Comparison of ENCODE assay signal across 17 cellular contexts in genomic region chr13:40404407-40404806, GRCh38.
A peak's percentile ranks its signal among the peaks of the same experiment; 100 is the strongest.
DNase-seq lines count a peak whose midpoint lies in the region; ATAC-seq, FAIRE-seq and TF ChIP-seq lines count a peak whose summit lies in the region.
"Had no signal": no experiment of that assay in that cellular context is flagged by ENCODE, and none has a peak within 500 bp of the region (broad histone marks: within the 10 kb centered on the region; RNA-seq: fewer than 3 reads in every experiment).

No MANE protein-coding gene starts in this region.

- H3K9me3 Mint-ChIP-seq in MCF 10A (ENCODE audit: unreplicated experiment): peaks cover 6% of the 10 kb centered on the region
- no peaks in the 10 kb centered on the region for H3K9me3 Mint-ChIP-seq in nephron progenitor cell
- H3K9me3 Mint-ChIP-seq in activated naive CD4-positive, alpha-beta T cell treated with anti-CD3 and anti-CD28 coated beads, Interleukin-2, amount 50 U/mL, for 72 hours: no peaks in the 10 kb centered on the region
- H3K9me3 Mint-ChIP-seq: CD4-positive, alpha-beta T cell; GM23338 had no signal

- TF ChIP-seq POLR2A in breast epithelium (IDR thresholded peaks at IDR 0.05) (no peak), upper lobe of left lung (IDR thresholded peaks at IDR 0.05) (no peak)

- intact Hi-C loops in MCF 10A (cut with micrococcal nuclease): loop anchor here (10.0 kb wide), 1 partner anchor 260 kb away; the partner anchor contains the start of gene FOXO1
- intact Hi-C loops in breast epithelium (cut with DNase I; ENCODE audit: low total_unique reads): no loop called here

- POLR2A ChIA-PET in MCF 10A (lab: Yijun Ruan, JAX): no interaction called here

- no TSS peak for BruUV-seq in MCF 10A (replicated peaks; lab: Mats Ljungman, UMichigan)

- H3K27ac Mint-ChIP-seq in MCF 10A (ENCODE audit: low read depth, unreplicated experiment) (peak overlapping the region; percentile 17), nephron progenitor cell (peak overlapping the region; percentile 31)
- H3K27ac Mint-ChIP-seq in activated naive CD4-positive, alpha-beta T cell treated with anti-CD3 and anti-CD28 coated beads, Interleukin-2, amount 50 U/mL, for 72 hours: no peak overlapping the region
- H3K27ac Mint-ChIP-seq: CD4-positive, alpha-beta T cell; GM23338 had no signal

- no peak for TF ChIP-seq CTCF in MCF 10A (IDR thresholded peaks at IDR 0.05; ENCODE audit: unreplicated experiment)
- no peak for TF ChIP-seq CTCF in breast epithelium (IDR thresholded peaks at IDR 0.05)
- no peak for TF ChIP-seq CTCF in nephron progenitor cell (IDR thresholded peaks at IDR 0.05)
- TF ChIP-seq CTCF in upper lobe of left lung (IDR thresholded peaks at IDR 0.05): no peak

- TF ChIP-seq EP300 in upper lobe of left lung (IDR thresholded peaks at IDR 0.05): no peak

- no peak for ATAC-seq in upper lobe of left lung (ENCODE audit: low FRiP score in 2 of 2)
- ATAC-seq in HG02571 (IDR thresholded peaks at IDR 0.05; ENCODE audit: unreplicated experiment): no peak
- ATAC-seq in activated naive CD4-positive, alpha-beta T cell treated with anti-CD3 and anti-CD28 coated beads, Interleukin-2, amount 50 U/mL, for 72 hours: no peak
- ATAC-seq: GM12878 had no signal

- H3K4me3 Mint-ChIP-seq in MCF 10A (ENCODE audit: unreplicated experiment) (no peak overlapping the region), nephron progenitor cell (no peak overlapping the region)
- H3K4me3 Mint-ChIP-seq: CD4-positive, alpha-beta T cell; GM23338 had no signal

- H3K4me1 ChIP-seq in breast epithelium (peaks cover 0 to 5% of the 10 kb centered on the region in 2 donors), upper lobe of left lung (peaks cover 19 to 41% (median 21%) of the 10 kb centered on the region in 4 donors)

- H3K4me1 Mint-ChIP-seq in MCF 10A (ENCODE audit: insufficient read depth, unreplicated experiment) (peaks cover 62% of the 10 kb centered on the region), nephron progenitor cell (peaks cover 34% of the 10 kb centered on the region)

- FAIRE-seq in urothelium cell line (lab: Jason Lieb, UNC): no peak
- FAIRE-seq: GM12878, HepG2, HTR-8/SVneo had no signal

- H3K9me3 ChIP-seq in breast epithelium (no peaks in the 10 kb centered on the region), upper lobe of left lung (no peaks in the 10 kb centered on the region)

- peaks cover 5% of the 10 kb centered on the region for H3K36me3 Mint-ChIP-seq in MCF 10A (ENCODE audit: insufficient read depth, unreplicated experiment)
- H3K36me3 Mint-ChIP-seq in nephron progenitor cell (ENCODE audit: low read depth): no peaks in the 10 kb centered on the region
- H3K36me3 Mint-ChIP-seq in activated naive CD4-positive, alpha-beta T cell treated with anti-CD3 and anti-CD28 coated beads, Interleukin-2, amount 50 U/mL, for 72 hours: peaks cover 0 to 7% of the 10 kb centered on the region in 2 donors

- CTCF ChIA-PET in MCF 10A (lab: Yijun Ruan, JAX): no interaction called here

- no peak for DNase-seq in MCF 10A (ENCODE audit: unreplicated experiment)
- no peak for DNase-seq in breast epithelium (ENCODE audit: low spot score in 2 of 2)
- no peak for DNase-seq in nephron progenitor cell
- DNase-seq in upper lobe of left lung: no peak
- no peak for DNase-seq in activated naive CD4-positive, alpha-beta T cell treated with anti-CD3 and anti-CD28 coated beads, Interleukin-2, amount 50 U/mL, for 72 hours (ENCODE audit: low spot score in 2 of 2)
- DNase-seq in urothelium cell line (ENCODE audit: low spot score): no peak
- DNase-seq: ACHN; CD4-positive, alpha-beta T cell; DMS79; H7 had no signal

- H3K4me3 ChIP-seq in breast epithelium (no peak overlapping the region), upper lobe of left lung (no peak overlapping the region)
- H3K4me3 ChIP-seq: BLaER1 treated with 17β-estradiol and CSF1 and Interleukin-3, amounts not matched to agents 10 nM and 100 nM; GM12878; GM23338 had no signal

- H3K36me3 ChIP-seq in breast epithelium (no peaks in the 10 kb centered on the region), upper lobe of left lung (no peaks in the 10 kb centered on the region)
- H3K36me3 ChIP-seq: BLaER1 treated with 17β-estradiol and CSF1 and Interleukin-3, amounts not matched to agents 10 nM and 100 nM had no signal

- 88 to 96% methylated on average over 6 of the region's 6 CpGs for WGBS in upper lobe of left lung, 2 donors

- H3K27ac ChIP-seq in breast epithelium: no peak overlapping the region
- H3K27ac ChIP-seq in upper lobe of left lung: peak overlapping the region in 3 of 4 donors; percentile 45 to 76 (median 59)
- H3K27ac ChIP-seq: 22Rv1 had no signal

- H3K27me3 Mint-ChIP-seq in MCF 10A (ENCODE audit: insufficient read depth, unreplicated experiment): no peaks in the 10 kb centered on the region
- H3K27me3 Mint-ChIP-seq in nephron progenitor cell (ENCODE audit: low read depth, poor library complexity): peaks cover 3% of the 10 kb centered on the region
- H3K27me3 Mint-ChIP-seq: CD4-positive, alpha-beta T cell had no signal

- H3K27me3 ChIP-seq in breast epithelium (no peaks in the 10 kb centered on the region), upper lobe of left lung (no peaks in the 10 kb centered on the region)
- H3K27me3 ChIP-seq: BLaER1 treated with 17β-estradiol and CSF1 and Interleukin-3, amounts not matched to agents 10 nM and 100 nM had no signal

Comparison
In these comparisons a context has a peak if more than half of its experiments do, and no peak if none do; other contexts are left out.
1. H3K27ac Mint-ChIP-seq: peak in MCF 10A (single experiment) and nephron progenitor cell (single experiment); none in activated naive CD4-positive, alpha-beta T cell treated with anti-CD3 and anti-CD28 coated beads, Interleukin-2, amount 50 U/mL, for 72 hours (0 of 2).
2. H3K27ac ChIP-seq: peak in upper lobe of left lung (3 of 4); none in breast epithelium (0 of 2).